10 cellular contexts compared by ENCODE assay signal in the genomic region with DNA sequence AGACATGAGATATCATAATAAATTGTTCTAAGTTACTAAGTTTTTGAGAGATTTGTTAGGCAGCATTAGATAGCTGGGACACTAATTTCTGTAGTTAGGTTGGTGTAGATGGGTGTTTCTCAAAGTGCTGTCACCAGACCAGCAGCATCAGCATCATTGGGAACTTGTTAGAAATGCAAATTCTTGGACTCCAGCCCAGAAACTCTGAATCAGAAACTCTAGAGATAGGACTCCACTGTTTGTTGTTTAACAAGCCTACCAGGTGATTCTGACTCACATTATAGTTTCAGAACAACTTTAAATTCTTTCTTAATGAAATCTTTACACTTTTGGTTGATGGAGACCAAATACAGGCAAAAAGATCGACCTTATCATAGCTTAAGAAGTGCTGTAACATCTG.
DNase-seq lines count a peak whose midpoint lies in the region; ATAC-seq, FAIRE-seq and TF ChIP-seq lines count a peak whose summit lies in the region.
"Had no signal": no experiment of that assay in that cellular context is flagged by ENCODE, and none has a peak within 500 bp of the region (broad histone marks: within the 10 kb centered on the region; RNA-seq: fewer than 3 reads in every experiment).

No MANE protein-coding gene starts in this region.

- DNase-seq in NCI-H69 (lab: John Stamatoyannopoulos, UW): peak; percentile 1
- peak; percentile 71 for DNase-seq in endothelial cell of umbilical vein (ENCODE audit: low read depth, low spot score)
- DNase-seq in renal cortical epithelial cell (ENCODE audit: low read depth): peak; percentile 98
- no peak for DNase-seq in esophagus muscularis mucosa (ENCODE audit: extremely low spot score)
- no peak for DNase-seq in posterior cingulate gyrus
- DNase-seq: Kasumi-1, T-cell had no signal

- H3K4me1 ChIP-seq in endothelial cell of umbilical vein (ENCODE audit: control insufficient read depth, extremely low read depth, insufficient read depth, low read length): no peaks in the 10 kb centered on the region
- no peaks in the 10 kb centered on the region for H3K4me1 ChIP-seq in esophagus muscularis mucosa

- no TSS peak for BruUV-seq in endothelial cell of umbilical vein (replicated peaks; lab: Mats Ljungman, UMichigan)

- no peak overlapping the region for H3K9ac ChIP-seq in endothelial cell of umbilical vein (replicated peaks; ENCODE audit: extremely low read depth, insufficient read depth, low read length)

- CTCF ChIA-PET in endothelial cell of umbilical vein (lab: Charles Lee): interaction anchor here (1.2 kb wide), 1 partner anchor 873 kb away, joined by 4 read pairs; no protein-coding TSS in a partner anchor

- ATAC-seq in GM19463 (IDR thresholded peaks at IDR 0.05; ENCODE audit: unreplicated experiment): peak; percentile 62
- no peak for ATAC-seq in HG02798 (IDR thresholded peaks at IDR 0.05; ENCODE audit: poor library complexity, unreplicated experiment)
- ATAC-seq: T-cell had no signal

- intact Hi-C loops in endothelial cell of umbilical vein (cut with micrococcal nuclease) (loop anchor here (10.0 kb wide), 1 partner anchor 747 kb away; no protein-coding TSS in a partner anchor), esophagus muscularis mucosa (cut with DNase I) (no loop called here), posterior cingulate gyrus (cut with DNase I) (no loop called here)

- TF ChIP-seq POLR2A in endothelial cell of umbilical vein (IDR thresholded peaks at IDR 0.05; ENCODE audit: low read depth, low read length): no peak
- TF ChIP-seq POLR2A in esophagus muscularis mucosa (IDR thresholded peaks at IDR 0.05; ENCODE audit: low read depth): no peak

- H3K79me2 ChIP-seq in endothelial cell of umbilical vein (ENCODE audit: control insufficient read depth, insufficient read depth, low read length): no peaks in the 10 kb centered on the region

- no peak for TF ChIP-seq CTCF in endothelial cell of umbilical vein (IDR thresholded peaks at IDR 0.05; ENCODE audit: extremely low read depth in 1 of 2, insufficient read depth in 1 of 2, low read depth in 1 of 2, low read length in 2 of 2)
- no peak for TF ChIP-seq CTCF in esophagus muscularis mucosa (IDR thresholded peaks at IDR 0.05)

- POLR2A ChIA-PET in endothelial cell of umbilical vein (lab: Charles Lee): no interaction called here

- dilution Hi-C loops in endothelial cell of umbilical vein (cut with MboI; ENCODE audit: extremely low pct_ligation_motif_present, low sequenced_read_pairs): no loop called here

- no peak overlapping the region for H3K4me3 ChIP-seq in endothelial cell of umbilical vein (replicated peaks in 1 of 3; ENCODE audit: insufficient read depth in 1 of 3, low read depth in 1 of 3, low read length in 3 of 3)
- no peak overlapping the region for H3K4me3 ChIP-seq in esophagus muscularis mucosa
- H3K4me3 ChIP-seq: thoracic aorta had no signal

- 70% methylated on average over 1 of the region's 1 CpG for WGBS in esophagus muscularis mucosa

- no peaks in the 10 kb centered on the region for H4K20me1 ChIP-seq in endothelial cell of umbilical vein (replicated peaks; ENCODE audit: control insufficient read depth, extremely low read depth, insufficient read depth, low read length)

- H2AFZ ChIP-seq in endothelial cell of umbilical vein (ENCODE audit: low read depth, low read length): no peak overlapping the region

- H3K9me3 ChIP-seq in endothelial cell of umbilical vein (replicated peaks; ENCODE audit: control insufficient read depth, insufficient read depth, low read length): no peaks in the 10 kb centered on the region
- H3K9me3 ChIP-seq in esophagus muscularis mucosa: no peaks in the 10 kb centered on the region
- H3K9me3 ChIP-seq: thoracic aorta had no signal

- peak; percentile 43 for FAIRE-seq in endothelial cell of umbilical vein (lab: Jason Lieb, UNC)

- H3K36me3 ChIP-seq in endothelial cell of umbilical vein (ENCODE audit: control insufficient read depth in 2 of 2, extremely low read depth in 1 of 2, insufficient read depth in 2 of 2, low read length in 2 of 2) (no peaks in the 10 kb centered on the region), esophagus muscularis mucosa (no peaks in the 10 kb centered on the region)
- H3K36me3 ChIP-seq: thoracic aorta had no signal

- no peaks in the 10 kb centered on the region for H3K27me3 ChIP-seq in endothelial cell of umbilical vein (ENCODE audit: control insufficient read depth in 2 of 2, insufficient read depth in 2 of 2, low read length in 2 of 2)
- no peaks in the 10 kb centered on the region for H3K27me3 ChIP-seq in esophagus muscularis mucosa

- H3K4me2 ChIP-seq in endothelial cell of umbilical vein (ENCODE audit: insufficient read depth, low read length): no peak overlapping the region

- H3K27ac ChIP-seq in endothelial cell of umbilical vein (ENCODE audit: insufficient read depth, low read depth, low read length) (no peak overlapping the region), esophagus muscularis mucosa (replicated peaks in 1 of 4) (no peak overlapping the region)
- H3K27ac ChIP-seq: thoracic aorta had no signal

- H3K9me1 ChIP-seq in endothelial cell of umbilical vein (replicated peaks; ENCODE audit: control insufficient read depth, extremely low read depth, insufficient read depth, low read length): no peaks in the 10 kb centered on the region

- no peak for TF ChIP-seq EP300 in esophagus muscularis mucosa (IDR thresholded peaks at IDR 0.05)

TF ChIP-seq in endothelial cell of umbilical vein, 7 proteins besides CTCF, POLR2A, EP300 and RAD21:
- TF ChIP-seq EZH2 (IDR thresholded peaks at IDR 0.05; ENCODE audit: borderline replicate concordance, low read depth, low read length, severe bottlenecking): no peak
- TF ChIP-seq POLR2AphosphoS5 (IDR thresholded peaks at IDR 0.05; ENCODE audit: insufficient read depth, low read depth, low read length): no peak
- peak; percentile 49 for TF ChIP-seq FOS (IDR thresholded peaks at IDR 0.05; ENCODE audit: borderline replicate concordance, insufficient read depth, low read length)
- TF ChIP-seq GATA2 (IDR thresholded peaks at IDR 0.05; ENCODE audit: insufficient read depth, insufficient read length, low read depth, low read length): no peak
- no peak for TF ChIP-seq JUN (IDR thresholded peaks at IDR 0.05; ENCODE audit: borderline replicate concordance, insufficient read depth, insufficient read length, low read depth)
- no peak for TF ChIP-seq MYC (IDR thresholded peaks at IDR 0.05; ENCODE audit: low read depth, low read length)
- TF ChIP-seq, protein P1, sequence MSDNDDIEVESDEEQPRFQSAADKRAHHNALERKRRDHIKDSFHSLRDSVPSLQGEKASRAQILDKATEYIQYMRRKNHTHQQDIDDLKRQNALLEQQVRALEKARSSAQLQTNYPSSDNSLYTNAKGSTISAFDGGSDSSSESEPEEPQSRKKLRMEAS (IDR thresholded peaks at IDR 0.05; ENCODE audit: insufficient read depth, insufficient read length): no peak
TF ChIP-seq in endothelial cell of umbilical vein: peak in this region for 1.

Comparison
In these comparisons a context has a peak if more than half of its experiments do, and no peak if none do; other contexts are left out.
1. DNase-seq: peak in NCI-H69 (single experiment), endothelial cell of umbilical vein (single experiment) and renal cortical epithelial cell (single experiment); none in esophagus muscularis mucosa (single experiment) and posterior cingulate gyrus (0 of 10).